In genomic region chr19:34306213-34306661, GRCh38 we compare ENCODE assay signal across 1 cellular context.
A peak's percentile ranks its signal among the peaks of the same experiment; 100 is the strongest.
TF ChIP-seq lines count a peak whose summit lies in the region.

No MANE protein-coding gene starts in this region.

TF ChIP-seq in HepG2, 621 proteins besides CTCF, POLR2A, EP300 and RAD21 (continued from another document and continues in another):
- no peak for TF ChIP-seq TERF1 (CRISPR knock-in tag; IDR thresholded peaks at IDR 0.05)
- TF ChIP-seq HDAC6 (IDR thresholded peaks at IDR 0.05; ENCODE audit: low read depth, low read length) = no peak
- TF ChIP-seq PATZ1 (CRISPR knock-in tag; IDR thresholded peaks at IDR 0.05) = no peak
- no peak for TF ChIP-seq ZNF260 (CRISPR knock-in tag; IDR thresholded peaks at IDR 0.05; ENCODE audit: borderline replicate concordance, low read depth)
- TF ChIP-seq HDAC1 (CRISPR knock-in tag; IDR thresholded peaks at IDR 0.05) = peak; percentile 64
- TF ChIP-seq CBX5 (CRISPR knock-in tag; IDR thresholded peaks at IDR 0.05; ENCODE audit: borderline replicate concordance) = 0 out of 2 replicates have a peak, but pooled peaks have one; percentile 48
- TF ChIP-seq RELA (CRISPR knock-in tag; IDR thresholded peaks at IDR 0.05) = no peak
- no peak for TF ChIP-seq CENPT (CRISPR knock-in tag; IDR thresholded peaks at IDR 0.05; ENCODE audit: low read depth)
- TF ChIP-seq IRF2 (CRISPR knock-in tag; IDR thresholded peaks at IDR 0.05) = no peak; the same call in 1 of the 2 replicates
- TF ChIP-seq ZNF713 (CRISPR knock-in tag; IDR thresholded peaks at IDR 0.05) = no peak
- no peak for TF ChIP-seq KDM2A (CRISPR knock-in tag; IDR thresholded peaks at IDR 0.05; ENCODE audit: borderline replicate concordance, low read depth)
- TF ChIP-seq MEIS1 (CRISPR knock-in tag; IDR thresholded peaks at IDR 0.05; ENCODE audit: borderline replicate concordance) = peak; percentile 91; the same call in 1 of the 2 replicates
- TF ChIP-seq ZMAT5 (CRISPR knock-in tag; IDR thresholded peaks at IDR 0.05; ENCODE audit: borderline replicate concordance, low read depth) = no peak
- no peak for TF ChIP-seq ATRX (CRISPR knock-in tag; IDR thresholded peaks at IDR 0.05; ENCODE audit: borderline replicate concordance)
- no peak for TF ChIP-seq KLF6 (CRISPR knock-in tag; IDR thresholded peaks at IDR 0.05)
- no peak for TF ChIP-seq ZNF770 (CRISPR knock-in tag; IDR thresholded peaks at IDR 0.05)
- no peak for TF ChIP-seq ZNF318 (CRISPR knock-in tag; IDR thresholded peaks at IDR 0.05)
- no peak for TF ChIP-seq SUZ12 (IDR thresholded peaks at IDR 0.05; ENCODE audit: low read depth, low read length)
- no peak for TF ChIP-seq SP5 (CRISPR knock-in tag; IDR thresholded peaks at IDR 0.05; ENCODE audit: borderline replicate concordance, low read depth)
- no peak for TF ChIP-seq ZNF709 (CRISPR knock-in tag; IDR thresholded peaks at IDR 0.05)
- TF ChIP-seq ZNF362 (CRISPR knock-in tag; IDR thresholded peaks at IDR 0.05; ENCODE audit: borderline replicate concordance) = no peak
- TF ChIP-seq CHD4 (IDR thresholded peaks at IDR 0.05; ENCODE audit: borderline replicate concordance, low read length) = no peak
- no peak for TF ChIP-seq SNAPC2 (CRISPR knock-in tag; IDR thresholded peaks at IDR 0.05)
- no peak for TF ChIP-seq TEF (CRISPR knock-in tag; IDR thresholded peaks at IDR 0.05)
- TF ChIP-seq HOXA3 (CRISPR knock-in tag; IDR thresholded peaks at IDR 0.05) = peak; percentile 72
- TF ChIP-seq WIZ (CRISPR knock-in tag; IDR thresholded peaks at IDR 0.05) = no peak
- TF ChIP-seq ZNF143 (CRISPR knock-in tag; IDR thresholded peaks at IDR 0.05) = no peak
- TF ChIP-seq ZNF468 (CRISPR knock-in tag; IDR thresholded peaks at IDR 0.05) = no peak
- TF ChIP-seq FLYWCH1 (CRISPR knock-in tag; IDR thresholded peaks at IDR 0.05) = no peak
- TF ChIP-seq ZNF746 (CRISPR knock-in tag; IDR thresholded peaks at IDR 0.05) = no peak
- no peak for TF ChIP-seq HHEX (CRISPR knock-in tag; IDR thresholded peaks at IDR 0.05)
- no peak for TF ChIP-seq REST (IDR thresholded peaks at IDR 0.05; ENCODE audit: borderline replicate concordance in 1 of 2, low read depth in 1 of 2, low read length in 2 of 2)
- no peak for TF ChIP-seq ZNF724P (CRISPR knock-in tag; IDR thresholded peaks at IDR 0.05; ENCODE audit: borderline replicate concordance)
- 0 out of 2 replicates have a peak, but pooled peaks have one; percentile 25 for TF ChIP-seq TAF1 (CRISPR knock-in tag; IDR thresholded peaks at IDR 0.05)
- no peak for TF ChIP-seq NR3C1 (CRISPR knock-in tag; IDR thresholded peaks at IDR 0.05)
- TF ChIP-seq MEF2D (CRISPR knock-in tag; IDR thresholded peaks at IDR 0.05) = 0 out of 2 replicates have a peak, but pooled peaks have one; percentile 33
- no peak for TF ChIP-seq SETDB1 (CRISPR knock-in tag; IDR thresholded peaks at IDR 0.05; ENCODE audit: borderline replicate concordance)
- TF ChIP-seq POGK (CRISPR knock-in tag; conservative IDR thresholded peaks at IDR 0.05) = no peak
- TF ChIP-seq ZNF274 (CRISPR knock-in tag; IDR thresholded peaks at IDR 0.05) = no peak
- TF ChIP-seq ZNF501 (CRISPR knock-in tag; IDR thresholded peaks at IDR 0.05) = 0 out of 2 replicates have a peak, but pooled peaks have one; percentile 20
- TF ChIP-seq ZNF580 (CRISPR knock-in tag; IDR thresholded peaks at IDR 0.05; ENCODE audit: borderline replicate concordance, low read depth) = 0 out of 2 replicates have a peak, but pooled peaks have one; percentile 48
